Comparison of ENCODE assay signal across 11 cellular contexts in the genomic region with DNA sequence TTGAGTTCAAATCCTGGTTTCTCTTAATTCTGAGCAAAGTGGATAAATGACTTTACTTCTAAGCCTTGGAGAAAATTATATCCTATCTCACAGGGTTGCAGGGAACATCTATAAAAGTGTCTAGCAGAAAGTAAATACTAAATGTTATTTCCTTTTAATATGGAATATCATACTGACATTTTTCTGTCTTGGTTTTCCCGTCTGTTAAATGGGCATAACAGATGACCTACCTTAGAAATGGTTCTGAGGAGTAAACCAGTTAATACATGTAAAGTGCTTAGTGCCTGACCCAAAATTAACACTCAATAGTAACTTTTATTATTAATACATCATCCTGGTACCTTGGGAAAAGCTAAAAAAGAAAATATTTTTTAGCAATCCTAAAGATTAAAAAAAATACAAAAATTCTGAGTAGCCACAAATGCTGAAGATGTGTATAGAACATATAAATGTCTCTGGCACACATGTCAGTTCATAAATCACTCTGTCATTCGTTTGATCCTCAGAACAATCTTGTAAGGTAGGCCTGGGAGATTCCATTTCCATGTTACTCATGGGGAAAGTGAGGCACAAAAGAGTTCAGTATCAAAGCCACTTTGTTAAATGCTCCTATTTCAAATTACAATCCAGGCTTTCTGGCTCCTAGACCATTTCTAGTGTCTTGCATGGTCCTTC. TPM values are rescaled to one million over a fixed set of nuclear protein-coding genes. Genes with fewer than 3 reads are reported as not detected.
DNase-seq lines count a peak whose midpoint lies in the region; ATAC-seq and TF ChIP-seq lines count a peak whose summit lies in the region.
"Had no signal": no experiment of that assay in that cellular context is flagged by ENCODE, and none has a peak within 500 bp of the region (broad histone marks: within the 10 kb centered on the region; RNA-seq: fewer than 3 reads in every experiment).

No MANE protein-coding gene starts in this region.

- H3K9ac ChIP-seq in smooth muscle cell (ENCODE audit: low read depth), result peak overlapping the region; percentile 75

- WGBS in smooth muscle cell (ENCODE audit: low lambda C conversion rate), result 84% methylated on average over 2 of the region's 2 CpGs

- H3K36me3 Mint-ChIP-seq in activated CD4-positive, alpha-beta T cell treated with anti-CD3 and anti-CD28 coated beads, Interleukin-2, amount 10 ng/mL, durations not matched to agents 24 days and 14 days (ENCODE audit: low read depth), result peaks cover 36% of the 10 kb centered on the region
- H3K36me3 Mint-ChIP-seq in T-helper 17 cell (ENCODE audit: low read depth) (peaks cover 9% of the 10 kb centered on the region), CD14-positive monocyte (peaks cover 33 to 41% of the 10 kb centered on the region in 2 donors)

- H3K4me3 Mint-ChIP-seq in activated CD4-positive, alpha-beta T cell treated with anti-CD3 and anti-CD28 coated beads, Interleukin-2, amount 10 ng/mL, durations not matched to agents 24 days and 14 days, result peak overlapping the region; percentile 100
- H3K4me3 Mint-ChIP-seq in T-helper 17 cell (peak overlapping the region; percentile 100), CD14-positive monocyte (no peak overlapping the region)

- peak overlapping the region; percentile 83 for H3K4me2 ChIP-seq in smooth muscle cell

- H3K4me3 ChIP-seq in fibroblast of pulmonary artery (replicated peaks; ENCODE audit: low read depth, low read length) (peak overlapping the region; percentile 96), smooth muscle cell (peak overlapping the region; percentile 77)

- no peaks in the 10 kb centered on the region for H3F3A ChIP-seq in smooth muscle cell (ENCODE audit: low read depth)

- DNase-seq in activated CD4-positive, alpha-beta T cell treated with anti-CD3 and anti-CD28 coated beads, Interleukin-2, amount 10 ng/mL, durations not matched to agents 24 days and 14 days, result no peak
- no peak for DNase-seq in activated CD4-positive, alpha-beta T cell treated with anti-CD3 and anti-CD28 coated beads for 1 hour
- DNase-seq in T-helper 17 cell (no peak), fibroblast of pulmonary artery (ENCODE audit: low read depth) (no peak), smooth muscle cell (lab: John Stamatoyannopoulos, UW; ENCODE audit: unreplicated experiment) (no peak), CD14-positive monocyte (ENCODE audit: low spot score) (no peak)
- DNase-seq: activated CD4-positive, alpha-beta T cell treated with anti-CD3 and anti-CD28 coated beads, Interleukin-2, amount 50 U/mL, for 1 hour; erythroblast; pancreas had no signal

- H3K27me3 ChIP-seq in smooth muscle cell (ENCODE audit: low read depth), result no peaks in the 10 kb centered on the region
- H3K27me3 ChIP-seq: pancreas had no signal

- H3K9me3 ChIP-seq in T-helper 17 cell (ENCODE audit: control insufficient read depth, low read length, poor library complexity, severe bottlenecking) (no peaks in the 10 kb centered on the region), smooth muscle cell (replicated peaks; ENCODE audit: low read depth) (no peaks in the 10 kb centered on the region)
- H3K9me3 ChIP-seq: pancreas had no signal

- H3K27me3 Mint-ChIP-seq in activated CD4-positive, alpha-beta T cell treated with anti-CD3 and anti-CD28 coated beads, Interleukin-2, amount 10 ng/mL, durations not matched to agents 24 days and 14 days, result no peaks in the 10 kb centered on the region
- H3K27me3 Mint-ChIP-seq in T-helper 17 cell, result no peaks in the 10 kb centered on the region
- no peaks in the 10 kb centered on the region for H3K27me3 Mint-ChIP-seq in CD14-positive monocyte (ENCODE audit: low read depth in 3 of 3)

- H2AFZ ChIP-seq in smooth muscle cell (ENCODE audit: low read depth), result no peak overlapping the region

- peaks cover 17% of the 10 kb centered on the region for H4K20me1 ChIP-seq in smooth muscle cell (ENCODE audit: low read depth)

- peaks cover 9% of the 10 kb centered on the region for H3K4me1 ChIP-seq in smooth muscle cell (ENCODE audit: low read depth)

- H3K4me1 Mint-ChIP-seq in activated CD4-positive, alpha-beta T cell treated with anti-CD3 and anti-CD28 coated beads, Interleukin-2, amount 10 ng/mL, durations not matched to agents 24 days and 14 days, result peaks cover 27% of the 10 kb centered on the region
- H3K4me1 Mint-ChIP-seq in T-helper 17 cell (peaks cover 32% of the 10 kb centered on the region), CD14-positive monocyte (peaks cover 25% of the 10 kb centered on the region)

- H3K27ac ChIP-seq in smooth muscle cell (ENCODE audit: low read depth), result no peak overlapping the region

- TF ChIP-seq CTCF in fibroblast of pulmonary artery (IDR thresholded peaks at IDR 0.05; ENCODE audit: low read length, missing control alignments) (no peak), smooth muscle cell (IDR thresholded peaks at IDR 0.05; ENCODE audit: borderline replicate concordance, insufficient read depth, poor library complexity, severe bottlenecking) (no peak), CD14-positive monocyte (IDR thresholded peaks at IDR 0.05) (no peak)

- H3K9me3 Mint-ChIP-seq in activated CD4-positive, alpha-beta T cell treated with anti-CD3 and anti-CD28 coated beads, Interleukin-2, amount 10 ng/mL, durations not matched to agents 24 days and 14 days, result no peaks in the 10 kb centered on the region
- peaks cover 0 to 2% (median 0%) of the 10 kb centered on the region in 7 donors for H3K9me3 Mint-ChIP-seq in CD14-positive monocyte

- H3K79me2 ChIP-seq in smooth muscle cell (ENCODE audit: low read depth), result peaks cover 45% of the 10 kb centered on the region

- no peak overlapping the region for H3K27ac Mint-ChIP-seq in activated CD4-positive, alpha-beta T cell treated with anti-CD3 and anti-CD28 coated beads, Interleukin-2, amount 10 ng/mL, durations not matched to agents 24 days and 14 days
- H3K27ac Mint-ChIP-seq in T-helper 17 cell (peak overlapping the region; percentile 97), CD14-positive monocyte (no peak overlapping the region)

- intact Hi-C loops in activated CD4-positive, alpha-beta T cell treated with anti-CD3 and anti-CD28 coated beads, Interleukin-2, amount 10 ng/mL, durations not matched to agents 24 days and 14 days (cut with micrococcal nuclease), result loop anchor here (2.0 to 10.0 kb wide), 4 partner anchors 161 to 1791 kb away; partner anchors contain the start of genes ANGEL1, ERG28, SPTLC2 and TTLL5
- intact Hi-C loops in CD14-positive monocyte (cut with micrococcal nuclease), result loop anchor here (2.0 to 5.0 kb wide), 5 partner anchors 79 to 305 kb away; partner anchors contain the start of genes GSTZ1 (in 2 of the 2), POMT2 (in 2 of the 2), SAMD15 (in 2 of the 2) and TMED8 (in 2 of the 2)

- ATAC-seq in T-helper 17 cell (no peak), GM21717 (IDR thresholded peaks at IDR 0.05; ENCODE audit: unreplicated experiment) (no peak), GM21423 (IDR thresholded peaks at IDR 0.05; ENCODE audit: unreplicated experiment) (no peak)
- ATAC-seq: pancreas had no signal

- H3K36me3 ChIP-seq in smooth muscle cell (ENCODE audit: low read depth), result no peaks in the 10 kb centered on the region

RNA-seq across cellular contexts. Expression of gene VIPAS39, which starts 1.3 kb away (rescaled TPM):
- total RNA-seq in activated CD4-positive, alpha-beta T cell treated with anti-CD3 and anti-CD28 coated beads, Interleukin-2, amount 10 ng/mL, durations not matched to agents 24 days and 14 days, result 17.7 and 18.5 TPM in 2 replicates
- 10 to 100 TPM; 13.8 to 15.0 TPM for total RNA-seq in T-helper 17 cell
- 32.6 and 55.5 TPM in 2 replicates for total RNA-seq in smooth muscle cell
- 12.3 and 19.7 TPM in 2 replicates for polyA plus RNA-seq in smooth muscle cell
- polyA plus RNA-seq in CD14-positive monocyte, result 10 to 100 TPM in 1 of 2 donors, 1 to 10 TPM in 1; 8.1 to 10.8 TPM

RNA-seq across cellular contexts. Expression of gene AHSA1, which starts 1.8 kb away (rescaled TPM):
- 418 and 441 TPM in 2 replicates for total RNA-seq in activated CD4-positive, alpha-beta T cell treated with anti-CD3 and anti-CD28 coated beads, Interleukin-2, amount 10 ng/mL, durations not matched to agents 24 days and 14 days
- total RNA-seq in T-helper 17 cell (10 to 100 TPM; 58.8 to 71.0 TPM), smooth muscle cell (57.6 and 88.5 TPM in 2 replicates)
- polyA plus RNA-seq in smooth muscle cell (92.8 and 94.6 TPM in 2 replicates), CD14-positive monocyte (10 to 100 TPM; 59.5 to 71.5 TPM)

RNA-seq across cellular contexts. Expression of gene NOXRED1, which starts 32.8 kb away (rescaled TPM):
- total RNA-seq in activated CD4-positive, alpha-beta T cell treated with anti-CD3 and anti-CD28 coated beads, Interleukin-2, amount 10 ng/mL, durations not matched to agents 24 days and 14 days, result 0.19 and 0.40 TPM in 2 replicates
- total RNA-seq in T-helper 17 cell (under 1 TPM in 1 of 2 donors, not detected in 1; 0.22 TPM), smooth muscle cell (0.36 and 0.49 TPM in 2 replicates)
- polyA plus RNA-seq in smooth muscle cell (0.14 and 0.33 TPM in 2 replicates), CD14-positive monocyte (not detected)

RNA-seq across cellular contexts. Expression of gene ISM2, which starts 42.5 kb away (rescaled TPM):
- 0.07 and 0.12 TPM in 2 replicates for total RNA-seq in activated CD4-positive, alpha-beta T cell treated with anti-CD3 and anti-CD28 coated beads, Interleukin-2, amount 10 ng/mL, durations not matched to agents 24 days and 14 days
- not detected for total RNA-seq in T-helper 17 cell
- total RNA-seq in smooth muscle cell, result 2.1 and 2.7 TPM in 2 replicates
- polyA plus RNA-seq in smooth muscle cell, result 0.57 and 0.78 TPM in 2 replicates
- not detected for polyA plus RNA-seq in CD14-positive monocyte
- total RNA-seq: pancreas had no signal
- polyA plus RNA-seq: pancreas had no signal

Comparison
In these comparisons a context has a peak if more than half of its experiments do, and no peak if none do; other contexts are left out.
1. H3K4me3 Mint-ChIP-seq: peak in activated CD4-positive, alpha-beta T cell treated with anti-CD3 and anti-CD28 coated beads, Interleukin-2, amount 10 ng/mL, durations not matched to agents 24 days and 14 days (single experiment) and T-helper 17 cell (single experiment); none in CD14-positive monocyte (0 of 2).